In genomic region chr5:169024426-169024825, GRCh38 we compare ENCODE assay signal across 14 cellular contexts.
A peak's percentile ranks its signal among the peaks of the same experiment; 100 is the strongest.
DNase-seq lines count a peak whose midpoint lies in the region; ATAC-seq and TF ChIP-seq lines count a peak whose summit lies in the region.
"Had no signal": no experiment of that assay in that cellular context is flagged by ENCODE, and none has a peak within 500 bp of the region (broad histone marks: within the 10 kb centered on the region; RNA-seq: fewer than 3 reads in every experiment).

No MANE protein-coding gene starts in this region.

- TF ChIP-seq POLR2A in right lobe of liver (IDR thresholded peaks at IDR 0.05) = no peak

- H3K27ac ChIP-seq in ascending aorta = peak overlapping the region in 1 of 2 donors; percentile 36
- H3K27ac ChIP-seq in right lobe of liver = no peak overlapping the region
- H3K27ac ChIP-seq in upper lobe of right lung = no peak overlapping the region

- peak in 3 of 4 donors; percentile 18 to 47 (median 30) for ATAC-seq in right lobe of liver
- peak; percentile 40 for ATAC-seq in upper lobe of right lung
- ATAC-seq in GM21381 (IDR thresholded peaks at IDR 0.05; ENCODE audit: unreplicated experiment) = no peak
- ATAC-seq: Panc1 had no signal

- H3K4me3 ChIP-seq in ascending aorta (peak overlapping the region in 1 of 2 donors; percentile 17), fibroblast of pulmonary artery (replicated peaks; ENCODE audit: low read depth, low read length) (no peak overlapping the region), right lobe of liver (no peak overlapping the region), upper lobe of right lung (no peak overlapping the region)

- DNase-seq in ascending aorta (ENCODE audit: low spot score in 2 of 2) (peak; percentile 12 to 70), fibroblast of pulmonary artery (ENCODE audit: low read depth) (peak; percentile 46), right lobe of liver (no peak), upper lobe of right lung (no peak), T-helper 2 cell (no peak), HT-29 (ENCODE audit: low spot score) (no peak)
- DNase-seq: Karpas-422, MM.1S, NCI-H1105, NCI-H187 treated with DMSO at 0.1 percent for 48 hours, NCI-H2171, SHP77 had no signal

- no peak for TF ChIP-seq CTCF in ascending aorta (IDR thresholded peaks at IDR 0.05)
- no peak for TF ChIP-seq CTCF in fibroblast of pulmonary artery (IDR thresholded peaks at IDR 0.05; ENCODE audit: low read length, missing control alignments)
- no peak for TF ChIP-seq CTCF in right lobe of liver (IDR thresholded peaks at IDR 0.05)
- TF ChIP-seq CTCF in upper lobe of right lung (IDR thresholded peaks at IDR 0.05) = no peak

- H3K4me1 ChIP-seq in ascending aorta = peaks cover 0 to 23% of the 10 kb centered on the region in 2 donors
- H3K4me1 ChIP-seq in right lobe of liver = no peaks in the 10 kb centered on the region
- H3K4me1 ChIP-seq in upper lobe of right lung = peaks cover 11% of the 10 kb centered on the region

- intact Hi-C loops in ascending aorta (cut with DNase I) (no loop called here), right lobe of liver (cut with DNase I) (no loop called here), upper lobe of right lung (cut with DNase I) (no loop called here)

- WGBS in right lobe of liver (ENCODE audit: insufficient coverage, low coverage, low lambda C conversion rate, missing lambda C conversion rate) = 41% methylated on average over 10 of the region's 10 CpGs

- H3K9me3 ChIP-seq in ascending aorta = no peaks in the 10 kb centered on the region
- H3K9me3 ChIP-seq in right lobe of liver = no peaks in the 10 kb centered on the region
- no peaks in the 10 kb centered on the region for H3K9me3 ChIP-seq in upper lobe of right lung

- H3K36me3 ChIP-seq in ascending aorta (no peaks in the 10 kb centered on the region), right lobe of liver (no peaks in the 10 kb centered on the region), upper lobe of right lung (no peaks in the 10 kb centered on the region)

- H3K27me3 ChIP-seq in ascending aorta (no peaks in the 10 kb centered on the region), right lobe of liver (no peaks in the 10 kb centered on the region), upper lobe of right lung (no peaks in the 10 kb centered on the region)

Comparison
In these comparisons a context has a peak if more than half of its experiments do, and no peak if none do; other contexts are left out.
1. DNase-seq: peak in ascending aorta (2 of 2) and fibroblast of pulmonary artery (single experiment); none in right lobe of liver (0 of 3), upper lobe of right lung (single experiment), T-helper 2 cell (0 of 5) and HT-29 (single experiment).